Comparison of ENCODE assay signal across 33 cellular contexts in the genomic region with DNA sequence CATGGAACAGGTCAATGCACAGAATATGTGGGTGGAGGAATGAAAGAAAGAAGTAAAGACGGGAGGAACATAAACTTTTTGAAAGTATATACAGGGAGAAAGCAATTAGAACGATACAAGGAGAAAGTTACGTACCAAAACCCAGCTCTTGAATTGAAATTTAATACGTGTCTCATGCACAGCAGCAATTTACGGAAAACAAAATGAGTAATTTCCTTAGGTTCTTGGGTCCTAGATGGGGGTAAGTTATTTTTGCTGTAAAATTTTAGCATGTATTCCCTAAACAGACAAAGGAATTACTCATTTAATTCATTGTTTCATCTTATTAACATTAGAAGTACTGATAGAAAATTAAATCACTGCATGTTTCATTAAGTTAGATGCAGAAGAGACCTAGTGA.
"Had no signal": no experiment of that assay in that cellular context is flagged by ENCODE, and none has a peak within 500 bp of the region (broad histone marks: within the 10 kb centered on the region; RNA-seq: fewer than 3 reads in every experiment).

No MANE protein-coding gene starts in this region.

- DNase-seq: Karpas-422, Kasumi-1, KG1, MG63, MM.1S, MV-4-11, NCI-H1048, NCI-H1092, NCI-H1092 treated with DMSO at 0.1 percent for 48 hours, NCI-H1105, NCI-H1105 treated with DMSO at 0.1 percent for 48 hours, NCI-H1417, NCI-H1417 treated with DMSO at 0.1 percent for 48 hours, NCI-H1436, NCI-H1436 treated with DMSO at 0.1 percent for 48 hours, NCI-H146, NCI-H1694, NCI-H1694 treated with DMSO at 0.1 percent for 48 hours, NCI-H187, NCI-H187 treated with DMSO at 0.1 percent for 48 hours, NCI-H1930, NCI-H2029, NCI-H2029 treated with DMSO at 0.1 percent for 48 hours, NCI-H2081, NCI-H2081 treated with DMSO at 0.1 percent for 48 hours, NCI-H2107, NCI-H2171 treated with DMSO at 0.1 percent for 48 hours, NCI-H2227 treated with DMSO at 0.1 percent for 48 hours, NCI-H226, NCI-H345, NCI-H446, NCI-H446 treated with DMSO at 0.1 percent for 48 hours, NCI-H510A had no signal
